In genomic region chr13:18600366-18600765, GRCh38 we compare ENCODE assay signal across 5 cellular contexts.
DNase-seq lines count a peak whose midpoint lies in the region; ATAC-seq and TF ChIP-seq lines count a peak whose summit lies in the region.
"Not testable (repeated sequence)": the region's sequence is repeated elsewhere in the genome, so short reads cannot be mapped to it uniquely, and the experiment has no call there.

No MANE protein-coding gene starts in this region.

- not testable (repeated sequence) for TF ChIP-seq EP300 in SK-N-SH (IDR thresholded peaks at IDR 0.05; ENCODE audit: borderline replicate concordance in 1 of 2, low read depth in 1 of 2, low read length in 1 of 2)

- not testable (repeated sequence) for H3K27me3 ChIP-seq in A673 (replicated peaks; ENCODE audit: insufficient read depth, low read depth, low read length, poor library complexity); SK-N-SH (ENCODE audit: insufficient read depth)

- not testable (repeated sequence) for H2AFZ ChIP-seq in SK-N-SH (ENCODE audit: low read depth)

- H3K9me2 ChIP-seq in SK-N-SH, result not testable (repeated sequence)

- H4K20me1 ChIP-seq in SK-N-SH (ENCODE audit: insufficient read depth), result not testable (repeated sequence)

- POLR2A ChIA-PET in A673 (lab: Charles Lee; ENCODE audit: low non-redundant PET); SK-N-SH (lab: Yijun Ruan, JAX): not testable (repeated sequence)

- ATAC-seq in left lobe of liver, result not testable (repeated sequence)

- not testable (repeated sequence) for BruUV-seq in A673 (replicated peaks; lab: Mats Ljungman, UMichigan)

- H3K9me3 ChIP-seq in A673 (ENCODE audit: low read depth, low read length, poor library complexity, severe bottlenecking); SK-N-SH: not testable (repeated sequence)

- not testable (repeated sequence) for H3K4me1 ChIP-seq in A673 (ENCODE audit: insufficient read depth, low read length, poor library complexity, severe bottlenecking); SK-N-SH (ENCODE audit: control insufficient read depth in 1 of 2, insufficient read depth in 2 of 2, low read depth in 1 of 2, low read length in 1 of 2)

- H3K4me3 ChIP-seq in A673 (ENCODE audit: low read depth, low read length, poor library complexity, severe bottlenecking), result peak overlapping the region; percentile 27
- H3K4me3 ChIP-seq in SK-N-SH (ENCODE audit: low read depth in 2 of 2, low read length in 1 of 2), result not testable (repeated sequence)

- intact Hi-C loops in A673 (cut with micrococcal nuclease; ENCODE audit: unreplicated experiment), result not testable (repeated sequence)

- not testable (repeated sequence) for H3K79me2 ChIP-seq in SK-N-SH (ENCODE audit: insufficient read depth)

- H3K4me2 ChIP-seq in SK-N-SH, result not testable (repeated sequence)

- not testable (repeated sequence) for H3K9ac ChIP-seq in SK-N-SH

- not testable (repeated sequence) for H3K27ac ChIP-seq in A673 (ENCODE audit: low read depth, low read length, poor library complexity, severe bottlenecking); SK-N-SH (ENCODE audit: low read depth in 2 of 2, low read length in 1 of 2)

- H3K36me3 ChIP-seq in A673 (ENCODE audit: insufficient read depth, low read length, poor library complexity, severe bottlenecking); SK-N-SH (replicated peaks in 1 of 2; ENCODE audit: control insufficient read depth in 1 of 2, insufficient read depth in 2 of 2, low read length in 1 of 2): not testable (repeated sequence)

- CTCF ChIA-PET in A673 (lab: Charles Lee); SK-N-SH (lab: Yijun Ruan, JAX): not testable (repeated sequence)

- not testable (repeated sequence) for TF ChIP-seq CTCF in A673 (conservative IDR thresholded peaks at IDR 0.05; ENCODE audit: low read depth, low read length); SK-N-SH (IDR thresholded peaks at IDR 0.05)

- not testable (repeated sequence) for TF ChIP-seq RAD21 in SK-N-SH (IDR thresholded peaks at IDR 0.05; ENCODE audit: low read length)

- not testable (repeated sequence) for DNase-seq in A673 (ENCODE audit: low spot score)
- DNase-seq in DMS53 (lab: John Stamatoyannopoulos, UW), result peak; percentile 2
- peak; percentile 1 for DNase-seq in NCI-H1105 treated with DMSO at 0.1 percent for 48 hours (lab: John Stamatoyannopoulos, UW)
- DNase-seq in SK-N-SH, result peak; percentile 0
- DNase-seq in left lobe of liver (ENCODE audit: low spot score), result peak; percentile 60

- no CpG with 5 or more reads among the region's 24 CpGs for WGBS in SK-N-SH (ENCODE audit: low lambda C conversion rate)

- H3F3A ChIP-seq in SK-N-SH (replicated peaks; ENCODE audit: insufficient read depth), result not testable (repeated sequence)
